Comparison of ENCODE assay signal across 23 cellular contexts in genomic region chr7:88206235-88206634, GRCh38.
"Had no signal": no experiment of that assay in that cellular context is flagged by ENCODE, and none has a peak within 500 bp of the region (broad histone marks: within the 10 kb centered on the region; RNA-seq: fewer than 3 reads in every experiment).

No MANE protein-coding gene starts in this region.

- H3K4me3 ChIP-seq: dorsolateral prefrontal cortex, left lung, psoas muscle, sigmoid colon, testis, tibial artery, upper lobe of left lung had no signal

- H3K4me1 ChIP-seq: left lung, psoas muscle, sigmoid colon, testis, tibial artery, upper lobe of left lung had no signal

- FAIRE-seq: keratinocyte, urothelium cell line had no signal

- DNase-seq: dorsolateral prefrontal cortex; effector CD4-positive, alpha-beta T cell; head of caudate nucleus; left lung; mesendoderm; midbrain; naive thymus-derived CD8-positive, alpha-beta T cell; nephron progenitor cell; nucleus accumbens; posterior cingulate gyrus; psoas muscle; right cardiac atrium; sigmoid colon; stimulated activated CD4-positive, alpha-beta T cell treated with anti-CD3 and anti-CD28 coated beads, Interleukin-2, amount 100 ng/mL, for 24 hours; stimulated activated CD4-positive, alpha-beta T cell treated with anti-CD3 and anti-CD28 coated beads, Interleukin-4, amount 100 ng/mL, for 24 hours; stimulated activated naive CD8-positive, alpha-beta T cell treated with anti-CD3 and anti-CD28 coated beads, Interleukin-15, Interleukin-2, amounts not matched to agents 100 U/mL and 50 U/mL, for 24 hours; substantia nigra; testis; tibial artery; upper lobe of left lung had no signal

- H3K27me3 ChIP-seq: dorsolateral prefrontal cortex, left lung, sigmoid colon, testis, tibial artery, upper lobe of left lung had no signal

- H3K9me3 ChIP-seq: left lung, psoas muscle, sigmoid colon, testis, tibial artery, upper lobe of left lung had no signal

- H3K27ac ChIP-seq: dorsolateral prefrontal cortex, left lung, psoas muscle, sigmoid colon, testis, tibial artery, upper lobe of left lung had no signal

- ATAC-seq: left lung; naive thymus-derived CD8-positive, alpha-beta T cell; psoas muscle; right cardiac atrium; stimulated activated effector memory CD8-positive, alpha-beta T cell treated with anti-CD3 and anti-CD28 coated beads, Interleukin-12 subunit alpha, Interleukin-12 subunit beta, amount 100 ng/mL, for 72 hours; stimulated activated naive CD8-positive, alpha-beta T cell treated with anti-CD3 and anti-CD28 coated beads, Interleukin-15, Interleukin-2, amounts not matched to agents 100 U/mL and 50 U/mL, for 24 hours had no signal
